2 cellular contexts compared by ENCODE assay signal in the genomic region with DNA sequence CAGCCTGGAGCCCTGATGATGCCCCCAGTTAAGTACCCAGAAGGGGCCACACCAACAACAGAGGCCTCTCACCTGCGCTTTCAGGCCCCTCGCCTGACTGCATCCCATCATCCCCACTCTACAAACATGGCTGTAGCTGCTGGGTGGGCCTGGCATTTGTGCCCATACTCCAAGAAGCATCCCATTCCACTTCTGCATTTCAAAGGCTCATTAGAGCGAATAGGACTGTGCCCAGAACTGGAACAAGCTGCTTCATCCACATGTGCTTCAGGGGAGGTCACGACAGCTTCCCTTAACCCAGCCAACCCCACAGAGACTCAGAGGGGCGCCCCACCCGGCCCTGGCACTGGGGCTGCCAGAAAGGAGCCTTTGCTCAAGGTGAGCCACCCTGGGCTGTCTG.
TF ChIP-seq lines count a peak whose summit lies in the region.

No MANE protein-coding gene starts in this region.

TF ChIP-seq in SK-N-SH, 30 proteins besides CTCF, POLR2A, EP300 and RAD21 (continued from another document):
- no peak for TF ChIP-seq JUND (IDR thresholded peaks at IDR 0.05)
- no peak for TF ChIP-seq TAF1 (IDR thresholded peaks at IDR 0.05; ENCODE audit: borderline replicate concordance, low read depth, low read length)
- TF ChIP-seq CHD2 (IDR thresholded peaks at IDR 0.05; ENCODE audit: low read length, partially characterized antibody): no peak
- TF ChIP-seq YY1 (IDR thresholded peaks at IDR 0.05; ENCODE audit: low read depth): no peak
- TF ChIP-seq, protein P1, sequence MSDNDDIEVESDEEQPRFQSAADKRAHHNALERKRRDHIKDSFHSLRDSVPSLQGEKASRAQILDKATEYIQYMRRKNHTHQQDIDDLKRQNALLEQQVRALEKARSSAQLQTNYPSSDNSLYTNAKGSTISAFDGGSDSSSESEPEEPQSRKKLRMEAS (IDR thresholded peaks at IDR 0.05; ENCODE audit: low read depth): no peak
- TF ChIP-seq RXRA (IDR thresholded peaks at IDR 0.05; ENCODE audit: borderline replicate concordance, low read depth): no peak
- TF ChIP-seq, protein P2, sequence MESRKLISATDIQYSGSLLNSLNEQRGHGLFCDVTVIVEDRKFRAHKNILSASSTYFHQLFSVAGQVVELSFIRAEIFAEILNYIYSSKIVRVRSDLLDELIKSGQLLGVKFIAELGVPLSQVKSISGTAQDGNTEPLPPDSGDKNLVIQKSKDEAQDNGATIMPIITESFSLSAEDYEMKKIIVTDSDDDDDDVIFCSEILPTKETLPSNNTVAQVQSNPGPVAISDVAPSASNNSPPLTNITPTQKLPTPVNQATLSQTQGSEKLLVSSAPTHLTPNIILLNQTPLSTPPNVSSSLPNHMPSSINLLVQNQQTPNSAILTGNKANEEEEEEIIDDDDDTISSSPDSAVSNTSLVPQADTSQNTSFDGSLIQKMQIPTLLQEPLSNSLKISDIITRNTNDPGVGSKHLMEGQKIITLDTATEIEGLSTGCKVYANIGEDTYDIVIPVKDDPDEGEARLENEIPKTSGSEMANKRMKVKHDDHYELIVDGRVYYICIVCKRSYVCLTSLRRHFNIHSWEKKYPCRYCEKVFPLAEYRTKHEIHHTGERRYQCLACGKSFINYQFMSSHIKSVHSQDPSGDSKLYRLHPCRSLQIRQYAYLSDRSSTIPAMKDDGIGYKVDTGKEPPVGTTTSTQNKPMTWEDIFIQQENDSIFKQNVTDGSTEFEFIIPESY (IDR thresholded peaks at IDR 0.05; ENCODE audit: borderline replicate concordance, low read depth): no peak
- TF ChIP-seq, protein P3, sequence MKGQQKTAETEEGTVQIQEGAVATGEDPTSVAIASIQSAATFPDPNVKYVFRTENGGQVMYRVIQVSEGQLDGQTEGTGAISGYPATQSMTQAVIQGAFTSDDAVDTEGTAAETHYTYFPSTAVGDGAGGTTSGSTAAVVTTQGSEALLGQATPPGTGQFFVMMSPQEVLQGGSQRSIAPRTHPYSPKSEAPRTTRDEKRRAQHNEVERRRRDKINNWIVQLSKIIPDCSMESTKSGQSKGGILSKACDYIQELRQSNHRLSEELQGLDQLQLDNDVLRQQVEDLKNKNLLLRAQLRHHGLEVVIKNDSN (IDR thresholded peaks at IDR 0.05; ENCODE audit: borderline replicate concordance, low read depth): no peak
- no peak for TF ChIP-seq GABPA (IDR thresholded peaks at IDR 0.05; ENCODE audit: low read depth)
- TF ChIP-seq FOXJ3 (CRISPR knock-in tag; IDR thresholded peaks at IDR 0.05): no peak
- no peak for TF ChIP-seq NFIC (IDR thresholded peaks at IDR 0.05; ENCODE audit: borderline replicate concordance)
- TF ChIP-seq, protein P4, sequence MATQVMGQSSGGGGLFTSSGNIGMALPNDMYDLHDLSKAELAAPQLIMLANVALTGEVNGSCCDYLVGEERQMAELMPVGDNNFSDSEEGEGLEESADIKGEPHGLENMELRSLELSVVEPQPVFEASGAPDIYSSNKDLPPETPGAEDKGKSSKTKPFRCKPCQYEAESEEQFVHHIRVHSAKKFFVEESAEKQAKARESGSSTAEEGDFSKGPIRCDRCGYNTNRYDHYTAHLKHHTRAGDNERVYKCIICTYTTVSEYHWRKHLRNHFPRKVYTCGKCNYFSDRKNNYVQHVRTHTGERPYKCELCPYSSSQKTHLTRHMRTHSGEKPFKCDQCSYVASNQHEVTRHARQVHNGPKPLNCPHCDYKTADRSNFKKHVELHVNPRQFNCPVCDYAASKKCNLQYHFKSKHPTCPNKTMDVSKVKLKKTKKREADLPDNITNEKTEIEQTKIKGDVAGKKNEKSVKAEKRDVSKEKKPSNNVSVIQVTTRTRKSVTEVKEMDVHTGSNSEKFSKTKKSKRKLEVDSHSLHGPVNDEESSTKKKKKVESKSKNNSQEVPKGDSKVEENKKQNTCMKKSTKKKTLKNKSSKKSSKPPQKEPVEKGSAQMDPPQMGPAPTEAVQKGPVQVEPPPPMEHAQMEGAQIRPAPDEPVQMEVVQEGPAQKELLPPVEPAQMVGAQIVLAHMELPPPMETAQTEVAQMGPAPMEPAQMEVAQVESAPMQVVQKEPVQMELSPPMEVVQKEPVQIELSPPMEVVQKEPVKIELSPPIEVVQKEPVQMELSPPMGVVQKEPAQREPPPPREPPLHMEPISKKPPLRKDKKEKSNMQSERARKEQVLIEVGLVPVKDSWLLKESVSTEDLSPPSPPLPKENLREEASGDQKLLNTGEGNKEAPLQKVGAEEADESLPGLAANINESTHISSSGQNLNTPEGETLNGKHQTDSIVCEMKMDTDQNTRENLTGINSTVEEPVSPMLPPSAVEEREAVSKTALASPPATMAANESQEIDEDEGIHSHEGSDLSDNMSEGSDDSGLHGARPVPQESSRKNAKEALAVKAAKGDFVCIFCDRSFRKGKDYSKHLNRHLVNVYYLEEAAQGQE (IDR thresholded peaks at IDR 0.05; ENCODE audit: low read depth, low read length): no peak
- TF ChIP-seq TCF12 (IDR thresholded peaks at IDR 0.05): no peak
- no peak for TF ChIP-seq SMC3 (IDR thresholded peaks at IDR 0.05; ENCODE audit: low read depth, low read length)
TF ChIP-seq in SK-N-SH: peak in this region for 0.

TF ChIP-seq in SK-N-SH treated with all-trans-retinoic acid at 6 μM for 48 hours, 23 proteins besides CTCF, POLR2A, EP300 and RAD21 (continued from another document):
- TF ChIP-seq, protein P5, sequence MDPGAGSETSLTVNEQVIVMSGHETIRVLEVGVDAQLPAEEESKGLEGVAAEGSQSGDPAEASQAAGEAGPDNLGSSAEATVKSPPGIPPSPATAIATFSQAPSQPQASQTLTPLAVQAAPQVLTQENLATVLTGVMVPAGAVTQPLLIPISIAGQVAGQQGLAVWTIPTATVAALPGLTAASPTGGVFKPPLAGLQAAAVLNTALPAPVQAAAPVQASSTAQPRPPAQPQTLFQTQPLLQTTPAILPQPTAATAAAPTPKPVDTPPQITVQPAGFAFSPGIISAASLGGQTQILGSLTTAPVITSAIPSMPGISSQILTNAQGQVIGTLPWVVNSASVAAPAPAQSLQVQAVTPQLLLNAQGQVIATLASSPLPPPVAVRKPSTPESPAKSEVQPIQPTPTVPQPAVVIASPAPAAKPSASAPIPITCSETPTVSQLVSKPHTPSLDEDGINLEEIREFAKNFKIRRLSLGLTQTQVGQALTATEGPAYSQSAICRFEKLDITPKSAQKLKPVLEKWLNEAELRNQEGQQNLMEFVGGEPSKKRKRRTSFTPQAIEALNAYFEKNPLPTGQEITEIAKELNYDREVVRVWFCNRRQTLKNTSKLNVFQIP (CRISPR knock-in tag; IDR thresholded peaks at IDR 0.05; ENCODE audit: borderline replicate concordance, low read depth): no peak
- TF ChIP-seq ARNTL (CRISPR knock-in tag; IDR thresholded peaks at IDR 0.05; ENCODE audit: borderline replicate concordance, low read depth) (no peak), ZNF565 (CRISPR knock-in tag; conservative IDR thresholded peaks at IDR 0.05; ENCODE audit: low read depth) (no peak), BACH2 (CRISPR knock-in tag; IDR thresholded peaks at IDR 0.05; ENCODE audit: borderline replicate concordance) (no peak)
